ENCODE assay signal across 1 cellular context in the genomic region with DNA sequence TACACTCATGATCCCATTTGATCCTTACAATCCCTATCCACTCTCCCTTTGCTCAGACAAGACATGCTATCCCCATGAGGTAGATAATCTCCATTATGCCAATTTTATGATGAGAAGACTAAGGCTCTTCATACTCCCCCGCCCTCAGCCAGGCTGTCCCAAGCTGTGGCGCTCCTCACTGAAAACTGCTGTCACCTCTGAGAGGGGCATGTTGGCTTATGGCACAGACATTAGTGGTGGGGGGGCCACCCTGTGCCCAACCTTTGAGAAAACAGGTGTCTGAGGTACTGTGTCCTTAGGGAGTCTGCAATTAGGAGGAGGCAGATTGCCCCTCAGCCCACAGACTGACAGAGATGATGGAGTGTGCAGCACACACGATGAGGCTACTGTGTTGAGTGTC.
TF ChIP-seq lines count a peak whose summit lies in the region.

No MANE protein-coding gene starts in this region.

TF ChIP-seq in HCT116, 20 proteins besides CTCF, POLR2A, EP300 and RAD21 (continued from another document):
- TF ChIP-seq CBX3 (IDR thresholded peaks at IDR 0.05; ENCODE audit: low read depth) (no peak), ZNF274 (IDR thresholded peaks at IDR 0.05; ENCODE audit: low read depth, low read length) (no peak), ELF1 (IDR thresholded peaks at IDR 0.05; ENCODE audit: borderline replicate concordance, low read depth) (no peak), YY1 (IDR thresholded peaks at IDR 0.05; ENCODE audit: extremely low read depth, insufficient replicate concordance, low read depth, low read length) (no peak), TCF7L2 (IDR thresholded peaks at IDR 0.05; ENCODE audit: borderline replicate concordance, extremely low read depth, insufficient read depth, insufficient read length) (no peak), EGR1 (IDR thresholded peaks at IDR 0.05; ENCODE audit: low read depth) (no peak), SRF (IDR thresholded peaks at IDR 0.05; ENCODE audit: low read depth) (no peak), SP1 (IDR thresholded peaks at IDR 0.05; ENCODE audit: low read depth) (no peak), EZH2phosphoT487 (IDR thresholded peaks at IDR 0.05; ENCODE audit: borderline replicate concordance) (no peak), EZH2 (IDR thresholded peaks at IDR 0.05) (no peak), SIN3A (IDR thresholded peaks at IDR 0.05; ENCODE audit: low read depth) (no peak), CEBPB (IDR thresholded peaks at IDR 0.05; ENCODE audit: low read depth) (no peak), ZFX (IDR thresholded peaks at IDR 0.05) (no peak)
- TF ChIP-seq, protein P1, sequence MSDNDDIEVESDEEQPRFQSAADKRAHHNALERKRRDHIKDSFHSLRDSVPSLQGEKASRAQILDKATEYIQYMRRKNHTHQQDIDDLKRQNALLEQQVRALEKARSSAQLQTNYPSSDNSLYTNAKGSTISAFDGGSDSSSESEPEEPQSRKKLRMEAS (IDR thresholded peaks at IDR 0.05), result no peak
- TF ChIP-seq, protein P2, sequence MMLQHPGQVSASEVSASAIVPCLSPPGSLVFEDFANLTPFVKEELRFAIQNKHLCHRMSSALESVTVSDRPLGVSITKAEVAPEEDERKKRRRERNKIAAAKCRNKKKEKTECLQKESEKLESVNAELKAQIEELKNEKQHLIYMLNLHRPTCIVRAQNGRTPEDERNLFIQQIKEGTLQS (IDR thresholded peaks at IDR 0.05), result no peak
- TF ChIP-seq, protein P3, sequence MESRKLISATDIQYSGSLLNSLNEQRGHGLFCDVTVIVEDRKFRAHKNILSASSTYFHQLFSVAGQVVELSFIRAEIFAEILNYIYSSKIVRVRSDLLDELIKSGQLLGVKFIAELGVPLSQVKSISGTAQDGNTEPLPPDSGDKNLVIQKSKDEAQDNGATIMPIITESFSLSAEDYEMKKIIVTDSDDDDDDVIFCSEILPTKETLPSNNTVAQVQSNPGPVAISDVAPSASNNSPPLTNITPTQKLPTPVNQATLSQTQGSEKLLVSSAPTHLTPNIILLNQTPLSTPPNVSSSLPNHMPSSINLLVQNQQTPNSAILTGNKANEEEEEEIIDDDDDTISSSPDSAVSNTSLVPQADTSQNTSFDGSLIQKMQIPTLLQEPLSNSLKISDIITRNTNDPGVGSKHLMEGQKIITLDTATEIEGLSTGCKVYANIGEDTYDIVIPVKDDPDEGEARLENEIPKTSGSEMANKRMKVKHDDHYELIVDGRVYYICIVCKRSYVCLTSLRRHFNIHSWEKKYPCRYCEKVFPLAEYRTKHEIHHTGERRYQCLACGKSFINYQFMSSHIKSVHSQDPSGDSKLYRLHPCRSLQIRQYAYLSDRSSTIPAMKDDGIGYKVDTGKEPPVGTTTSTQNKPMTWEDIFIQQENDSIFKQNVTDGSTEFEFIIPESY (IDR thresholded peaks at IDR 0.05; ENCODE audit: extremely low read depth, insufficient replicate concordance, low read length), result no peak
- TF ChIP-seq, protein P4, sequence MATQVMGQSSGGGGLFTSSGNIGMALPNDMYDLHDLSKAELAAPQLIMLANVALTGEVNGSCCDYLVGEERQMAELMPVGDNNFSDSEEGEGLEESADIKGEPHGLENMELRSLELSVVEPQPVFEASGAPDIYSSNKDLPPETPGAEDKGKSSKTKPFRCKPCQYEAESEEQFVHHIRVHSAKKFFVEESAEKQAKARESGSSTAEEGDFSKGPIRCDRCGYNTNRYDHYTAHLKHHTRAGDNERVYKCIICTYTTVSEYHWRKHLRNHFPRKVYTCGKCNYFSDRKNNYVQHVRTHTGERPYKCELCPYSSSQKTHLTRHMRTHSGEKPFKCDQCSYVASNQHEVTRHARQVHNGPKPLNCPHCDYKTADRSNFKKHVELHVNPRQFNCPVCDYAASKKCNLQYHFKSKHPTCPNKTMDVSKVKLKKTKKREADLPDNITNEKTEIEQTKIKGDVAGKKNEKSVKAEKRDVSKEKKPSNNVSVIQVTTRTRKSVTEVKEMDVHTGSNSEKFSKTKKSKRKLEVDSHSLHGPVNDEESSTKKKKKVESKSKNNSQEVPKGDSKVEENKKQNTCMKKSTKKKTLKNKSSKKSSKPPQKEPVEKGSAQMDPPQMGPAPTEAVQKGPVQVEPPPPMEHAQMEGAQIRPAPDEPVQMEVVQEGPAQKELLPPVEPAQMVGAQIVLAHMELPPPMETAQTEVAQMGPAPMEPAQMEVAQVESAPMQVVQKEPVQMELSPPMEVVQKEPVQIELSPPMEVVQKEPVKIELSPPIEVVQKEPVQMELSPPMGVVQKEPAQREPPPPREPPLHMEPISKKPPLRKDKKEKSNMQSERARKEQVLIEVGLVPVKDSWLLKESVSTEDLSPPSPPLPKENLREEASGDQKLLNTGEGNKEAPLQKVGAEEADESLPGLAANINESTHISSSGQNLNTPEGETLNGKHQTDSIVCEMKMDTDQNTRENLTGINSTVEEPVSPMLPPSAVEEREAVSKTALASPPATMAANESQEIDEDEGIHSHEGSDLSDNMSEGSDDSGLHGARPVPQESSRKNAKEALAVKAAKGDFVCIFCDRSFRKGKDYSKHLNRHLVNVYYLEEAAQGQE (IDR thresholded peaks at IDR 0.05; ENCODE audit: low read depth), result no peak
